8 cellular contexts compared by ENCODE assay signal in genomic region chr3:24678441-24678865, GRCh38.
DNase-seq lines count a peak whose midpoint lies in the region; ATAC-seq and FAIRE-seq lines count a peak whose summit lies in the region.

No MANE protein-coding gene starts in this region.

- no peaks in the 10 kb centered on the region for H3K9me3 ChIP-seq in skeletal muscle satellite cell (replicated peaks; ENCODE audit: low read length)
- no peaks in the 10 kb centered on the region for H3K9me3 ChIP-seq in Karpas-422 (ENCODE audit: low read length)

- DNase-seq in HTR-8/SVneo (ENCODE audit: insufficient read length, low spot score) (peak; percentile 61), astrocyte of the hippocampus (ENCODE audit: low read depth, low spot score) (peak; percentile 76), C1 segment of cervical spinal cord (lab: John Stamatoyannopoulos, UW) (no peak), cerebellum (ENCODE audit: low spot score) (no peak), Karpas-422 (no peak), NCI-H1048 (lab: John Stamatoyannopoulos, UW) (no peak)

- H3K27me3 ChIP-seq in skeletal muscle satellite cell (ENCODE audit: control insufficient read depth, insufficient read depth, low read length) (no peaks in the 10 kb centered on the region), Karpas-422 (ENCODE audit: low read length) (no peaks in the 10 kb centered on the region)

- FAIRE-seq in HTR-8/SVneo (lab: Jason Lieb, UNC) = no peak

- H3K4me3 ChIP-seq in skeletal muscle satellite cell (ENCODE audit: low read length) = peak overlapping the region; percentile 26
- no peak overlapping the region for H3K4me3 ChIP-seq in Karpas-422 (ENCODE audit: low read length)

- H2AFZ ChIP-seq in Karpas-422 (ENCODE audit: low read length) = no peak overlapping the region

- no peak overlapping the region for H3K27ac ChIP-seq in Karpas-422 (ENCODE audit: low read length)

- H3K9me2 ChIP-seq in Karpas-422 (replicated peaks; ENCODE audit: insufficient read depth, low read length) = no peaks in the 10 kb centered on the region

- H3K4me2 ChIP-seq in skeletal muscle satellite cell (ENCODE audit: low read length) (peak overlapping the region; percentile 72), Karpas-422 (ENCODE audit: low read depth, low read length, poor library complexity, severe bottlenecking) (no peak overlapping the region)

- H3K36me3 ChIP-seq in skeletal muscle satellite cell (ENCODE audit: insufficient read depth, low read length) (no peaks in the 10 kb centered on the region), Karpas-422 (ENCODE audit: insufficient read depth, low read length) (no peaks in the 10 kb centered on the region)

- H3K4me1 ChIP-seq in skeletal muscle satellite cell (ENCODE audit: control insufficient read depth, insufficient read depth, low read length) (peaks cover 20% of the 10 kb centered on the region), Karpas-422 (ENCODE audit: low read length) (no peaks in the 10 kb centered on the region)

- H4K20me1 ChIP-seq in Karpas-422 (ENCODE audit: insufficient read depth, low read depth, low read length) = no peaks in the 10 kb centered on the region

- H3K9ac ChIP-seq in skeletal muscle satellite cell (ENCODE audit: low read depth, low read length) (peak overlapping the region; percentile 27), Karpas-422 (ENCODE audit: low read length) (no peak overlapping the region)

- ATAC-seq in GM19395 (IDR thresholded peaks at IDR 0.05; ENCODE audit: unreplicated experiment) = peak; percentile 56

- no peaks in the 10 kb centered on the region for H3K79me2 ChIP-seq in Karpas-422 (ENCODE audit: low read length)

Comparison
In these comparisons a context has a peak if more than half of its experiments do, and no peak if none do; other contexts are left out.
1. DNase-seq: peak in HTR-8/SVneo (single experiment) and astrocyte of the hippocampus (single experiment); none in C1 segment of cervical spinal cord (0 of 14), cerebellum (single experiment), Karpas-422 (single experiment) and NCI-H1048 (single experiment).